In the genomic region with DNA sequence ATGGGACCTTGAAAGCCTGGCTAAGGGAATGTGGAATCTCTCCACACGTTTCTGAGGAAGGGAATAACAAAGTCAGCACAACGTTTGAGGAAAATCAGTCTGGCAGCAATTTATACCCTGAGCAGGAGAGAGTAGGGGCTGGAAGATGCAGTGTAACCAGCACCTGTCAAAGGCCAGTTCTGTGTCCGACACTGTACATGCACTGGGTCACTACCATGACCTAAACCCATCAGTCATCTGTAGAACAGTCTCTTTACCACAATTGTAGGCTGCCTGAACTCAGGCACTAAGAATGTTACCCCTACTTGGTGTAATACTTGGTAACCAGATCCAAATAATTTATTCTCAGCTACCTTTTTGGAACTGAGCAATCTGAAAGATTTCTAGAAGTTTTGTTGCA, we compare ENCODE assay signal across 18 cellular contexts.
A peak's percentile ranks its signal among the peaks of the same experiment; 100 is the strongest.
DNase-seq lines count a peak whose midpoint lies in the region; ATAC-seq and TF ChIP-seq lines count a peak whose summit lies in the region.
"Had no signal": no experiment of that assay in that cellular context is flagged by ENCODE, and none has a peak within 500 bp of the region (broad histone marks: within the 10 kb centered on the region; RNA-seq: fewer than 3 reads in every experiment).

No MANE protein-coding gene starts in this region.

- H3K27me3 ChIP-seq in endodermal cell (ENCODE audit: control insufficient read depth, insufficient read depth, low read length, poor library complexity, severe bottlenecking), result no peaks in the 10 kb centered on the region
- no peaks in the 10 kb centered on the region for H3K27me3 ChIP-seq in stomach
- H3K27me3 ChIP-seq: BLaER1 treated with 17β-estradiol and CSF1 and Interleukin-3, amounts not matched to agents 10 nM and 100 nM had no signal

- no peaks in the 10 kb centered on the region for H3K27me3 Mint-ChIP-seq in endodermal cell (ENCODE audit: insufficient read depth)
- peaks cover 3% of the 10 kb centered on the region for H3K27me3 Mint-ChIP-seq in nephron progenitor cell (ENCODE audit: low read depth, poor library complexity)
- H3K27me3 Mint-ChIP-seq: B cell, IgD-negative memory B cell had no signal

- H3K4me1 ChIP-seq in endodermal cell (ENCODE audit: control insufficient read depth, insufficient read depth, low read length), result peaks cover 7% of the 10 kb centered on the region
- no peaks in the 10 kb centered on the region for H3K4me1 ChIP-seq in stomach
- H3K4me1 ChIP-seq: BLaER1 treated with 17β-estradiol and CSF1 and Interleukin-3, amounts not matched to agents 10 nM and 100 nM had no signal

- WGBS in endodermal cell (ENCODE audit: insufficient coverage in 1 of 2, insufficient read length in 1 of 2), 2 experiments, result 66 to 87% methylated on average over 3 of the region's 3 CpGs
- 64 to 73% (median 66%) methylated on average over 3 of the region's 3 CpGs for WGBS in stomach, 5 donors

- H3K36me3 Mint-ChIP-seq in endodermal cell (ENCODE audit: low read depth) (peaks cover 21% of the 10 kb centered on the region), nephron progenitor cell (ENCODE audit: low read depth) (peaks cover 34% of the 10 kb centered on the region)
- H3K36me3 Mint-ChIP-seq: CD8-positive, alpha-beta T cell; IgD-negative memory B cell had no signal

- TF ChIP-seq CTCF in endodermal cell (conservative IDR thresholded peaks at IDR 0.05), result no peak
- no peak for TF ChIP-seq CTCF in nephron progenitor cell (IDR thresholded peaks at IDR 0.05)
- TF ChIP-seq CTCF in stomach (IDR thresholded peaks at IDR 0.05), result no peak

- H3K27ac ChIP-seq in endodermal cell (ENCODE audit: low read depth, low read length), result peak overlapping the region; percentile 19
- H3K27ac ChIP-seq in stomach, result no peak overlapping the region
- H3K27ac ChIP-seq: BLaER1 treated with 17β-estradiol and CSF1 and Interleukin-3, amounts not matched to agents 10 nM and 100 nM had no signal

- no peak overlapping the region for H3K4me3 Mint-ChIP-seq in endodermal cell
- no peak overlapping the region for H3K4me3 Mint-ChIP-seq in nephron progenitor cell
- H3K4me3 Mint-ChIP-seq: B cell; CD8-positive, alpha-beta T cell; GM23338; IgD-negative memory B cell had no signal

- H3K9ac ChIP-seq in endodermal cell (ENCODE audit: extremely low read depth, low read length, poor library complexity, severe bottlenecking), result no peak overlapping the region
- H3K9ac ChIP-seq: BLaER1 treated with 17β-estradiol and CSF1 and Interleukin-3, amounts not matched to agents 10 nM and 100 nM had no signal

- intact Hi-C loops in left ventricle myocardium superior (cut with micrococcal nuclease), result no loop called here
- intact Hi-C loops in Right ventricle myocardium inferior (cut with DNase I), result no loop called here
- intact Hi-C loops in stomach (cut with DNase I; ENCODE audit: low total_unique reads), result no loop called here

- H3K27ac Mint-ChIP-seq in endodermal cell, result no peak overlapping the region
- no peak overlapping the region for H3K27ac Mint-ChIP-seq in nephron progenitor cell
- H3K27ac Mint-ChIP-seq: B cell; CD8-positive, alpha-beta T cell; GM23338; IgD-negative memory B cell had no signal

- no peak overlapping the region for H3K4me3 ChIP-seq in endodermal cell (ENCODE audit: low read length)
- H3K4me3 ChIP-seq in stomach, result no peak overlapping the region
- H3K4me3 ChIP-seq: BLaER1 treated with 17β-estradiol and CSF1 and Interleukin-3, amounts not matched to agents 10 nM and 100 nM; GM23338 had no signal

- no peak for TF ChIP-seq EP300 in stomach (IDR thresholded peaks at IDR 0.05)

- no peaks in the 10 kb centered on the region for H3K9me3 Mint-ChIP-seq in endodermal cell
- no peaks in the 10 kb centered on the region for H3K9me3 Mint-ChIP-seq in nephron progenitor cell
- H3K9me3 Mint-ChIP-seq: CD8-positive, alpha-beta T cell; GM23338 had no signal

- H3K36me3 ChIP-seq in endodermal cell (ENCODE audit: control insufficient read depth, insufficient read depth, low read length) (peaks cover 28% of the 10 kb centered on the region), stomach (peaks cover 0 to 28% (median 22%) of the 10 kb centered on the region in 4 donors)

- ATAC-seq in left ventricle myocardium superior, result peak; percentile 15
- no peak for ATAC-seq in Right ventricle myocardium inferior
- no peak for ATAC-seq in HG02938 (IDR thresholded peaks at IDR 0.05; ENCODE audit: unreplicated experiment)
- ATAC-seq: CD8-positive, alpha-beta T cell; HepG2 had no signal

- H3K9me3 ChIP-seq in endodermal cell (ENCODE audit: control insufficient read depth, low read length) (no peaks in the 10 kb centered on the region), stomach (no peaks in the 10 kb centered on the region)

- peaks cover 7% of the 10 kb centered on the region for H3K4me1 Mint-ChIP-seq in endodermal cell
- no peaks in the 10 kb centered on the region for H3K4me1 Mint-ChIP-seq in nephron progenitor cell
- H3K4me1 Mint-ChIP-seq: B cell, IgD-negative memory B cell had no signal

- no peak for DNase-seq in left ventricle myocardium superior
- DNase-seq in Right ventricle myocardium inferior (ENCODE audit: missing footprints), result no peak
- DNase-seq in endodermal cell, result no peak
- DNase-seq in nephron progenitor cell, result peak; percentile 2
- no peak for DNase-seq in stomach
- no peak for DNase-seq in cerebellar cortex (ENCODE audit: low spot score)
- DNase-seq: 8988T; Calu3; CD8-positive, alpha-beta T cell; DMS79 treated with DMSO at 0.1 percent for 48 hours; GF-D8; HCEC 1CT had no signal

- TF ChIP-seq POLR2A in stomach (IDR thresholded peaks at IDR 0.05), result no peak
